8 cellular contexts compared by ENCODE assay signal in genomic region chr6:84227434-84228197, GRCh38. TPM values are rescaled to one million over a fixed set of nuclear protein-coding genes. Genes with fewer than 3 reads are reported as not detected.
DNase-seq lines count a peak whose midpoint lies in the region; ATAC-seq and TF ChIP-seq lines count a peak whose summit lies in the region.

Gene CEP162, minus strand, starts transcription at chr6:84227643. Its CDS starts 1,250 bp downstream, at chr6:84226393.

- DNase-seq in AG20443 (ENCODE audit: low spot score) = peak; percentile 91
- peak; percentile 95 for DNase-seq in NCI-H345 treated with DMSO at 0.1 percent for 48 hours (lab: John Stamatoyannopoulos, UW; ENCODE audit: unreplicated experiment)
- peak; percentile 84 for DNase-seq in activated CD4-positive, CD25-positive, alpha-beta regulatory T cell treated with anti-CD3 and anti-CD28 coated beads, Interleukin-2, amount 50 U/mL, for 72 hours
- DNase-seq in chondrocyte (ENCODE audit: low spot score) = peak; percentile 92
- peak; percentile 84 for DNase-seq in kidney tubule cell (ENCODE audit: low spot score)
- DNase-seq in stimulated activated CD4-positive, alpha-beta T cell treated with anti-CD3 and anti-CD28 coated beads, Interleukin-1b, Interleukin-23, amount 100 ng/mL, for 24 hours (ENCODE audit: low read depth in 4 of 4, low spot score in 1 of 4) = peak; percentile 64 to 77 (median 77)

- H3K36me3 Mint-ChIP-seq in chondrocyte (ENCODE audit: low read depth) = no peaks in the 10 kb centered on the region

- no peaks in the 10 kb centered on the region for H3K9me3 Mint-ChIP-seq in chondrocyte (ENCODE audit: low read depth)

- ATAC-seq in GM19025 (IDR thresholded peaks at IDR 0.05; ENCODE audit: low read depth, unreplicated experiment) (peak; percentile 98), HG03342 (IDR thresholded peaks at IDR 0.05; ENCODE audit: unreplicated experiment) (peak; percentile 98)

- H3K27me3 Mint-ChIP-seq in chondrocyte (ENCODE audit: low read depth) = peaks cover 24% of the 10 kb centered on the region

- peak; percentile 97 for TF ChIP-seq CTCF in chondrocyte (IDR thresholded peaks at IDR 0.05)

- peaks cover 18% of the 10 kb centered on the region for H3K4me1 Mint-ChIP-seq in chondrocyte (ENCODE audit: low read depth)

- peak within 1 kb of the TSS; percentile 96 for H3K4me3 Mint-ChIP-seq in chondrocyte (ENCODE audit: unreplicated experiment)

- H3K27ac Mint-ChIP-seq in chondrocyte (ENCODE audit: unreplicated experiment) = peak within 1 kb of the TSS; percentile 89

RNA-seq across cellular contexts. Expression of gene CEP162, which starts in this region (rescaled TPM):
- total RNA-seq in chondrocyte = 4.5 to 10.1 TPM (median 5.1 TPM) in 3 replicates

Comparison
In these comparisons a context has a peak if more than half of its experiments do, and no peak if none do; other contexts are left out.
1. Peak in every context shown above with its lines: DNase-seq and ATAC-seq.